1 cellular context compared by ENCODE assay signal in the genomic region with DNA sequence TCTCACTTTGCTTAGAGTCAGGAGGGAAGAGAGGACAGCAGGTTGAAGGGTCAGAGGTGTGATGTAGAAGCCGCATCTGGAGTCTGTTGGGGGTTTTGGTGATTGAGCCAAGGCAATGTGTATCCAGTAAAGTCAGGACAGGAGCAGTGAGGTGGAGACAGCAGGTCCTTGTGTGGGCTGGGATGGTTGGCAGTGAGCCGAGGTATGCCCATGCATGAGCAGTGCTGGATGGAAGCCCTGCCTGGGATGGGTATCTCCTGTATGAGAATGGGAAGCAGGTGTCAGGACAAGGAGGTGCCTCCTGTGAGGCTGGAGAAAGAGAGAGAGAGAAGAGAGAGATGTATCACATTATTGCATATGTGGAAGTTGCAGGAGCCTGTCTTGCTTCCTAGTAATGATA.
TF ChIP-seq lines count a peak whose summit lies in the region.

No MANE protein-coding gene starts in this region.

TF ChIP-seq in IMR-90, 13 proteins besides CTCF, POLR2A, EP300 and RAD21 (continued from another document):
- TF ChIP-seq RCOR1 (IDR thresholded peaks at IDR 0.05; ENCODE audit: insufficient replicate concordance, low read length) (no peak), NFE2L2 (IDR thresholded peaks at IDR 0.05; ENCODE audit: low read depth, low read length) (no peak), CHD1 (IDR thresholded peaks at IDR 0.05; ENCODE audit: low read depth, low read length) (no peak), MXI1 (IDR thresholded peaks at IDR 0.05; ENCODE audit: borderline replicate concordance, low read depth, low read length) (no peak), SMC3 (IDR thresholded peaks at IDR 0.05; ENCODE audit: low read depth, low read length) (no peak), RFX5 (IDR thresholded peaks at IDR 0.05; ENCODE audit: low read depth, low read length) (no peak), BHLHE40 (IDR thresholded peaks at IDR 0.05; ENCODE audit: low read depth, low read length) (no peak), CEBPB (IDR thresholded peaks at IDR 0.05; ENCODE audit: low read depth, low read length) (no peak), MAZ (IDR thresholded peaks at IDR 0.05; ENCODE audit: borderline replicate concordance, low read depth, low read length) (no peak)
- TF ChIP-seq, protein P1, sequence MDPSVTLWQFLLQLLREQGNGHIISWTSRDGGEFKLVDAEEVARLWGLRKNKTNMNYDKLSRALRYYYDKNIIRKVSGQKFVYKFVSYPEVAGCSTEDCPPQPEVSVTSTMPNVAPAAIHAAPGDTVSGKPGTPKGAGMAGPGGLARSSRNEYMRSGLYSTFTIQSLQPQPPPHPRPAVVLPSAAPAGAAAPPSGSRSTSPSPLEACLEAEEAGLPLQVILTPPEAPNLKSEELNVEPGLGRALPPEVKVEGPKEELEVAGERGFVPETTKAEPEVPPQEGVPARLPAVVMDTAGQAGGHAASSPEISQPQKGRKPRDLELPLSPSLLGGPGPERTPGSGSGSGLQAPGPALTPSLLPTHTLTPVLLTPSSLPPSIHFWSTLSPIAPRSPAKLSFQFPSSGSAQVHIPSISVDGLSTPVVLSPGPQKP (IDR thresholded peaks at IDR 0.05; ENCODE audit: borderline replicate concordance, low read depth, low read length) = no peak
TF ChIP-seq in IMR-90: peak in this region for 0.
